In genomic region chr19:42075616-42076374, GRCh38 we compare ENCODE assay signal across 8 cellular contexts. TPM values are rescaled to one million over a fixed set of nuclear protein-coding genes. Genes with fewer than 3 reads are reported as not detected.
A peak's percentile ranks its signal among the peaks of the same experiment; 100 is the strongest.
DNase-seq lines count a peak whose midpoint lies in the region; ATAC-seq and TF ChIP-seq lines count a peak whose summit lies in the region.

TSS of gene ZNF574 (plus strand) at chr19:42076166. CDS start at chr19:42078607, 2,441 bp downstream.

- H3K4me2 ChIP-seq in smooth muscle cell: peak within 1 kb of the TSS; percentile 87

- no peaks in the 10 kb centered on the region for H3K9me3 ChIP-seq in smooth muscle cell (replicated peaks; ENCODE audit: low read depth)

- under 1% methylated on average over 55 of the region's 80 CpGs for WGBS in smooth muscle cell (ENCODE audit: low lambda C conversion rate)

- no peaks in the 10 kb centered on the region for H3K27me3 Mint-ChIP-seq in activated B cell treated with CpG ODN at 0.5 μM for 24 hours

- POLR2A ChIA-PET in activated B cell treated with CpG ODN at 0.5 μM for 24 hours (lab: Charles Lee): interaction anchor here (0.6 to 2.2 kb wide), 21 partner anchors 9 to 348 kb away, joined by 3 to 21 read pairs (median 4); partner anchors contain the start of genes DEDD2 and GSK3A

- intact Hi-C loops in activated B cell treated with CpG ODN at 0.5 μM for 24 hours (cut with micrococcal nuclease): loop anchor here (1.0 to 5.0 kb wide), 5 partner anchors 9 to 321 kb away; partner anchors contain the start of genes CD79A, MEGF8 and POU2F2

- H2AFZ ChIP-seq in smooth muscle cell (ENCODE audit: low read depth): peak within 1 kb of the TSS; percentile 96

- peaks cover 47% of the 10 kb centered on the region for H3K36me3 Mint-ChIP-seq in activated B cell treated with CpG ODN at 0.5 μM for 24 hours (ENCODE audit: low read depth)

- H3K4me3 ChIP-seq in smooth muscle cell: peak within 1 kb of the TSS; percentile 62

- H3K27me3 ChIP-seq in smooth muscle cell (ENCODE audit: low read depth): no peaks in the 10 kb centered on the region

- peak within 1 kb of the TSS; percentile 99 for H3K27ac Mint-ChIP-seq in activated B cell treated with CpG ODN at 0.5 μM for 24 hours

- H4K20me1 ChIP-seq in smooth muscle cell (ENCODE audit: low read depth): peaks cover 45% of the 10 kb centered on the region

- CTCF ChIA-PET in activated B cell treated with CpG ODN at 0.5 μM for 24 hours (lab: Charles Lee): no interaction called here

- in situ Hi-C loops in GM18951 (cut with MboI; ENCODE audit: low sequenced_read_pairs, unreplicated experiment): no loop called here

- peak; percentile 99 for DNase-seq in AG08395 (ENCODE audit: low spot score)
- peak; percentile 99 for DNase-seq in NCI-H345 (lab: John Stamatoyannopoulos, UW)
- peak; percentile 91 for DNase-seq in activated B cell treated with CpG ODN at 0.5 μM for 24 hours
- peak; percentile 77 to 99 (median 98) for DNase-seq in caudate nucleus (lab: John Stamatoyannopoulos, UW)
- DNase-seq in iPS-NIHi7 (ENCODE audit: extremely low spot score): peak; percentile 99
- peak; percentile 99 for DNase-seq in smooth muscle cell (lab: John Stamatoyannopoulos, UW; ENCODE audit: unreplicated experiment)

- ATAC-seq in HG03196 (IDR thresholded peaks at IDR 0.05; ENCODE audit: unreplicated experiment) (peak; percentile 89), activated B cell treated with CpG ODN at 0.5 μM for 24 hours (ENCODE audit: low read depth) (peak; percentile 95)

- H3K4me1 ChIP-seq in smooth muscle cell (ENCODE audit: low read depth): peaks cover 16% of the 10 kb centered on the region

- peak; percentile 85 for TF ChIP-seq POLR2A in GM18951 (IDR thresholded peaks at IDR 0.05; ENCODE audit: extremely low read depth, insufficient read depth, insufficient read length)

- no peaks in the 10 kb centered on the region for H3K36me3 ChIP-seq in smooth muscle cell (ENCODE audit: low read depth)

- H3K9ac ChIP-seq in smooth muscle cell (ENCODE audit: low read depth): peak within 1 kb of the TSS; percentile 96

- no peaks in the 10 kb centered on the region for H3K9me3 Mint-ChIP-seq in activated B cell treated with CpG ODN at 0.5 μM for 24 hours

- H3K79me2 ChIP-seq in smooth muscle cell (ENCODE audit: low read depth): peaks cover 26% of the 10 kb centered on the region

- H3K27ac ChIP-seq in caudate nucleus (ENCODE audit: low read depth, low read length): peak within 1 kb of the TSS; percentile 98
- H3K27ac ChIP-seq in smooth muscle cell (ENCODE audit: low read depth): peak within 1 kb of the TSS; percentile 95

- H3K4me1 Mint-ChIP-seq in activated B cell treated with CpG ODN at 0.5 μM for 24 hours: peaks cover 37% of the 10 kb centered on the region

- H3K4me3 Mint-ChIP-seq in activated B cell treated with CpG ODN at 0.5 μM for 24 hours: peak within 1 kb of the TSS; percentile 93

- TF ChIP-seq CTCF in activated B cell treated with CpG ODN at 0.5 μM for 24 hours (IDR thresholded peaks at IDR 0.05) (no peak), smooth muscle cell (IDR thresholded peaks at IDR 0.05; ENCODE audit: borderline replicate concordance, insufficient read depth, poor library complexity, severe bottlenecking) (no peak)

- H3F3A ChIP-seq in smooth muscle cell (ENCODE audit: low read depth): no peaks in the 10 kb centered on the region

RNA-seq across cellular contexts. Expression of gene ZNF574, which starts in this region (rescaled TPM):
- total RNA-seq in activated B cell treated with CpG ODN at 0.5 μM for 24 hours: 27.7 and 29.6 TPM in 2 replicates
- total RNA-seq in smooth muscle cell: 8.9 and 13.6 TPM in 2 replicates
- polyA plus RNA-seq in smooth muscle cell: 20.5 and 22.9 TPM in 2 replicates

Comparison
In these comparisons a context has a peak if more than half of its experiments do, and no peak if none do; other contexts are left out.
1. Peak in every context shown above with its lines: DNase-seq, ATAC-seq, H3K4me3 ChIP-seq and H3K27ac ChIP-seq.